Comparison of ENCODE assay signal across 8 cellular contexts in the genomic region with DNA sequence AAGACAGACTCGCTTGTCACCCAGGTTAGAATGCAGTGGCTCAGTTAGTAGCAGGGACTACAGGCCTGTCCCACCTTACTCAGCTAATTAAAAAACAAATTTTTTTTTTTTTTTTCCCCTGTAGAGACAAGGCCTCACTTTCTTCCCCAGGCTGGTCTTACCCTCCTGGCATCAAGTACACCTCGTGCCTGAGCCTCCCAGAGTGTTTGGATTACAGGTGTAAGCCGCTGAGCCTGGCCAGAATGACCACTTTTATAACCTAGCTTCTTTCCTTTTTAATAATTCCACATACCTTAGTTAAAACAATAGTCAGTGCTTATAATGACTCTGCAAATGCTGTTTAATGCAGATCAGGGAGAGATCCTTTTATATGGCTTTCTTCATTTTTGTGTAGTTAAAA. TPM values are rescaled to one million over a fixed set of nuclear protein-coding genes. Genes with fewer than 3 reads are reported as not detected.
DNase-seq lines count a peak whose midpoint lies in the region; ATAC-seq and TF ChIP-seq lines count a peak whose summit lies in the region.
"Had no signal": no experiment of that assay in that cellular context is flagged by ENCODE, and none has a peak within 500 bp of the region (broad histone marks: within the 10 kb centered on the region; RNA-seq: fewer than 3 reads in every experiment).

No MANE protein-coding gene starts in this region.

- no peak overlapping the region for H2BK5ac ChIP-seq in IMR-90 (ENCODE audit: low read depth, low read length, poor library complexity, severe bottlenecking)

- no peak overlapping the region for H2BK15ac ChIP-seq in IMR-90 (ENCODE audit: low read depth, low read length)

- TF ChIP-seq CTCF in Caco-2 (IDR thresholded peaks at IDR 0.05; ENCODE audit: insufficient read depth in 1 of 2, low read depth in 1 of 2, low read length in 1 of 2, severe bottlenecking in 1 of 2, unreplicated experiment in 1 of 2) (no peak), IMR-90 (conservative IDR thresholded peaks at IDR 0.05; ENCODE audit: low read depth, low read length) (no peak), nephron progenitor cell (IDR thresholded peaks at IDR 0.05) (no peak)

- no CpG with 5 or more reads among the region's 3 CpGs for WGBS in IMR-90 (ENCODE audit: extremely low coverage in 2 of 2, insufficient read length in 1 of 2), 2 experiments

- H2AFZ ChIP-seq in IMR-90 (replicated peaks; ENCODE audit: low read length, poor library complexity): no peak overlapping the region

- H3K9me3 Mint-ChIP-seq in Caco-2 (ENCODE audit: unreplicated experiment): no peaks in the 10 kb centered on the region
- H3K9me3 Mint-ChIP-seq in dendritic cell treated with granulocyte-macrophage colony-stimulating factor and Interleukin-4, amounts not matched to agents 40 ng/mL and 50 ng/mL, for 4 days: no peaks in the 10 kb centered on the region
- H3K9me3 Mint-ChIP-seq in nephron progenitor cell: peaks cover 4% of the 10 kb centered on the region

- H2AK9ac ChIP-seq in IMR-90 (replicated peaks; ENCODE audit: low read depth, low read length, poor library complexity): no peak overlapping the region

- CTCF ChIA-PET in Caco-2 (lab: Charles Lee) (interaction anchor here (0.7 kb wide), 1 partner anchor 31 kb away, joined by 4 read pairs; no protein-coding TSS in a partner anchor), IMR-90 (lab: Yijun Ruan, JAX) (no interaction called here)

- H3K4me1 Mint-ChIP-seq in Caco-2 (ENCODE audit: low read depth, unreplicated experiment) (peaks cover 23% of the 10 kb centered on the region), nephron progenitor cell (peaks cover 25% of the 10 kb centered on the region)
- H3K4me1 Mint-ChIP-seq in dendritic cell treated with granulocyte-macrophage colony-stimulating factor and Interleukin-4, amounts not matched to agents 40 ng/mL and 50 ng/mL, for 4 days (ENCODE audit: low read depth): peaks cover 62% of the 10 kb centered on the region

- H4K8ac ChIP-seq in IMR-90 (ENCODE audit: low read depth in 2 of 2, low read length in 2 of 2): no peak overlapping the region

- H3K27ac Mint-ChIP-seq in Caco-2 (ENCODE audit: unreplicated experiment) (peak overlapping the region; percentile 24), nephron progenitor cell (peak overlapping the region; percentile 89)
- peak overlapping the region; percentile 62 for H3K27ac Mint-ChIP-seq in dendritic cell treated with granulocyte-macrophage colony-stimulating factor and Interleukin-4, amounts not matched to agents 40 ng/mL and 50 ng/mL, for 4 days

- TF ChIP-seq POLR2A in IMR-90 (IDR thresholded peaks at IDR 0.05; ENCODE audit: low read depth, low read length): no peak

- H3K18ac ChIP-seq in IMR-90 (ENCODE audit: low read depth, low read length): no peak overlapping the region; the same call in 1 of the 2 replicates

- peaks cover 11 to 66% of the 10 kb centered on the region in 2 experiments for H3K79me1 ChIP-seq in IMR-90 (ENCODE audit: low read depth in 1 of 2, low read length in 2 of 2)

- H3K9me1 ChIP-seq in IMR-90 (ENCODE audit: insufficient read depth, low read length): peaks cover 4% of the 10 kb centered on the region; the same call in 1 of the 2 replicates

- no peaks in the 10 kb centered on the region for H3K27me3 ChIP-seq in Caco-2 (replicated peaks; ENCODE audit: control insufficient read depth, insufficient read depth, low read length)
- H3K27me3 ChIP-seq in IMR-90 (ENCODE audit: control insufficient read depth, insufficient read depth, low read length): no peaks in the 10 kb centered on the region

- H2BK20ac ChIP-seq in IMR-90 (ENCODE audit: low read depth, low read length): no peak overlapping the region

- H3K9ac ChIP-seq in IMR-90 (ENCODE audit: low read depth, low read length): no peak overlapping the region

- H3K36me3 Mint-ChIP-seq in Caco-2 (ENCODE audit: insufficient read depth, unreplicated experiment) (peaks cover 9% of the 10 kb centered on the region), nephron progenitor cell (ENCODE audit: low read depth) (peaks cover 6% of the 10 kb centered on the region)
- H3K36me3 Mint-ChIP-seq in dendritic cell treated with granulocyte-macrophage colony-stimulating factor and Interleukin-4, amounts not matched to agents 40 ng/mL and 50 ng/mL, for 4 days (ENCODE audit: low read depth): peaks cover 12% of the 10 kb centered on the region

- peaks cover 31% of the 10 kb centered on the region; the same call in 1 of the 2 replicates for H4K20me1 ChIP-seq in IMR-90 (ENCODE audit: insufficient read depth, low read length)

- no peak for TF ChIP-seq RAD21 in IMR-90 (IDR thresholded peaks at IDR 0.05; ENCODE audit: low read length)

- H3K9me3 ChIP-seq in Caco-2 (no peaks in the 10 kb centered on the region), IMR-90 (ENCODE audit: control insufficient read depth, insufficient read depth, low read length) (no peaks in the 10 kb centered on the region)
- H3K9me3 ChIP-seq: mucosa of descending colon had no signal

- peak overlapping the region; percentile 31; the same call in 1 of the 2 replicates for H3K4me2 ChIP-seq in IMR-90 (ENCODE audit: low read depth, low read length)

- no peak overlapping the region for H4K91ac ChIP-seq in IMR-90 (ENCODE audit: insufficient read depth, low read depth, low read length)

- no peak overlapping the region for H4K5ac ChIP-seq in IMR-90 (ENCODE audit: low read depth, low read length)

- no peak overlapping the region for H2BK120ac ChIP-seq in IMR-90 (ENCODE audit: low read depth, low read length)

- H3K4me3 Mint-ChIP-seq in Caco-2 (ENCODE audit: unreplicated experiment) (no peak overlapping the region), nephron progenitor cell (no peak overlapping the region)
- no peak overlapping the region for H3K4me3 Mint-ChIP-seq in dendritic cell treated with granulocyte-macrophage colony-stimulating factor and Interleukin-4, amounts not matched to agents 40 ng/mL and 50 ng/mL, for 4 days

- no peak overlapping the region for H3K14ac ChIP-seq in IMR-90 (replicated peaks; ENCODE audit: low read depth, low read length)

- H3K4me1 ChIP-seq in Caco-2: peaks cover 5% of the 10 kb centered on the region; the same call in 1 of the 2 replicates
- peaks cover 10% of the 10 kb centered on the region for H3K4me1 ChIP-seq in IMR-90 (ENCODE audit: control insufficient read depth, insufficient read depth, low read length)

- POLR2A ChIA-PET in Caco-2 (lab: Charles Lee) (no interaction called here), IMR-90 (lab: Charles Lee; ENCODE audit: unreplicated experiment) (no interaction called here)

- H3K23ac ChIP-seq in IMR-90 (ENCODE audit: low read depth, low read length): no peak overlapping the region

- H2AK5ac ChIP-seq in IMR-90 (ENCODE audit: low read depth, low read length): no peak overlapping the region

- intact Hi-C loops in Caco-2 (cut with micrococcal nuclease; ENCODE audit: unreplicated experiment): no loop called here
- intact Hi-C loops in IMR-90 (cut with micrococcal nuclease): no loop called here
- intact Hi-C loops in dendritic cell treated with granulocyte-macrophage colony-stimulating factor and Interleukin-4, amounts not matched to agents 40 ng/mL and 50 ng/mL, for 4 days (cut with micrococcal nuclease): no loop called here

- no peak overlapping the region for H3K4ac ChIP-seq in IMR-90 (ENCODE audit: low read depth, low read length)

- dilution Hi-C loops in IMR-90 (cut with HindIII; ENCODE audit: low sequenced_read_pairs, unreplicated experiment): no loop called here

- no peak for DNase-seq in Caco-2
- DNase-seq in IMR-90: no peak
- no peak for DNase-seq in nephron progenitor cell
- DNase-seq in kidney glomerular epithelial cell (lab: John Stamatoyannopoulos, UW): no peak
- no peak for DNase-seq in HUDEP-2 (lab: John Stamatoyannopoulos, UW; ENCODE audit: unreplicated experiment in 76 of 76)
- DNase-seq in activated gamma-delta T cell treated with Interleukin-2 at 50 U/mL for 16 hours: no peak
- DNase-seq: mucosa of descending colon had no signal

- H3K4me3 ChIP-seq in Caco-2 (ENCODE audit: low read depth, low read length) (no peak overlapping the region), IMR-90 (ENCODE audit: insufficient read depth, low read depth, low read length) (no peak overlapping the region)
- H3K4me3 ChIP-seq: mucosa of descending colon had no signal

- no peak overlapping the region for H3K56ac ChIP-seq in IMR-90 (ENCODE audit: extremely low read depth, insufficient read depth, low read length)

- BruUV-seq in Caco-2 (replicated peaks; lab: Mats Ljungman, UMichigan) (no TSS peak), IMR-90 (replicated peaks; lab: Mats Ljungman, UMichigan) (no TSS peak)

- no peaks in the 10 kb centered on the region for H3K36me3 ChIP-seq in Caco-2 (ENCODE audit: control insufficient read depth, insufficient read depth, low read length)
- H3K36me3 ChIP-seq in IMR-90 (ENCODE audit: control insufficient read depth, insufficient read depth, low read length): no peaks in the 10 kb centered on the region

- no peak for ATAC-seq in IMR-90 (ENCODE audit: low read depth)

- no peaks in the 10 kb centered on the region for H3K27me3 Mint-ChIP-seq in Caco-2 (ENCODE audit: insufficient read depth, unreplicated experiment)
- H3K27me3 Mint-ChIP-seq in dendritic cell treated with granulocyte-macrophage colony-stimulating factor and Interleukin-4, amounts not matched to agents 40 ng/mL and 50 ng/mL, for 4 days: no peaks in the 10 kb centered on the region
- H3K27me3 Mint-ChIP-seq in nephron progenitor cell (ENCODE audit: low read depth, poor library complexity): no peaks in the 10 kb centered on the region

- in situ Hi-C loops in IMR-90 (cut with MboI; ENCODE audit: low sequenced_read_pairs): no loop called here

- no peak overlapping the region for H3K27ac ChIP-seq in IMR-90 (ENCODE audit: insufficient read depth, low read length)

TF ChIP-seq in IMR-90, 13 proteins besides CTCF, POLR2A, EP300 and RAD21 (continues in another document):
- TF ChIP-seq CEBPB (IDR thresholded peaks at IDR 0.05; ENCODE audit: low read depth, low read length) (no peak), RCOR1 (IDR thresholded peaks at IDR 0.05; ENCODE audit: insufficient replicate concordance, low read length) (no peak), MAZ (IDR thresholded peaks at IDR 0.05; ENCODE audit: borderline replicate concordance, low read depth, low read length) (no peak), CHD1 (IDR thresholded peaks at IDR 0.05; ENCODE audit: low read depth, low read length) (no peak)

RNA-seq across cellular contexts. Expression of a gene that starts 31.3 kb away (rescaled TPM):
- total RNA-seq in Caco-2 (2022) (21.4 and 25.3 TPM in 2 replicates), IMR-90 (2012; rRNA removed) (14.7 and 23.6 TPM in 2 replicates)
- polyA plus RNA-seq in IMR-90 (2012; rRNA removed): 5.7 and 7.8 TPM in 2 replicates
- polyA plus RNA-seq in IMR-90 (2012; cell fraction: cytosol; rRNA removed): 1.1 and 1.7 TPM in 2 replicates
- 1.8 and 10.0 TPM in 2 replicates for polyA plus RNA-seq in IMR-90 (2012; cell fraction: nucleus; rRNA removed; ENCODE audit: low replicate concordance)

Comparison
In these comparisons a context has a peak if more than half of its experiments do, and no peak if none do; other contexts are left out.
1. H3K27ac Mint-ChIP-seq: peak in every context shown above with its lines; median percentile 89 in nephron progenitor cell; 62 in dendritic cell treated with granulocyte-macrophage colony-stimulating factor and Interleukin-4, amounts not matched to agents 40 ng/mL and 50 ng/mL, for 4 days; 24 in Caco-2.